Comparison of ENCODE assay signal across 8 cellular contexts in the genomic region with DNA sequence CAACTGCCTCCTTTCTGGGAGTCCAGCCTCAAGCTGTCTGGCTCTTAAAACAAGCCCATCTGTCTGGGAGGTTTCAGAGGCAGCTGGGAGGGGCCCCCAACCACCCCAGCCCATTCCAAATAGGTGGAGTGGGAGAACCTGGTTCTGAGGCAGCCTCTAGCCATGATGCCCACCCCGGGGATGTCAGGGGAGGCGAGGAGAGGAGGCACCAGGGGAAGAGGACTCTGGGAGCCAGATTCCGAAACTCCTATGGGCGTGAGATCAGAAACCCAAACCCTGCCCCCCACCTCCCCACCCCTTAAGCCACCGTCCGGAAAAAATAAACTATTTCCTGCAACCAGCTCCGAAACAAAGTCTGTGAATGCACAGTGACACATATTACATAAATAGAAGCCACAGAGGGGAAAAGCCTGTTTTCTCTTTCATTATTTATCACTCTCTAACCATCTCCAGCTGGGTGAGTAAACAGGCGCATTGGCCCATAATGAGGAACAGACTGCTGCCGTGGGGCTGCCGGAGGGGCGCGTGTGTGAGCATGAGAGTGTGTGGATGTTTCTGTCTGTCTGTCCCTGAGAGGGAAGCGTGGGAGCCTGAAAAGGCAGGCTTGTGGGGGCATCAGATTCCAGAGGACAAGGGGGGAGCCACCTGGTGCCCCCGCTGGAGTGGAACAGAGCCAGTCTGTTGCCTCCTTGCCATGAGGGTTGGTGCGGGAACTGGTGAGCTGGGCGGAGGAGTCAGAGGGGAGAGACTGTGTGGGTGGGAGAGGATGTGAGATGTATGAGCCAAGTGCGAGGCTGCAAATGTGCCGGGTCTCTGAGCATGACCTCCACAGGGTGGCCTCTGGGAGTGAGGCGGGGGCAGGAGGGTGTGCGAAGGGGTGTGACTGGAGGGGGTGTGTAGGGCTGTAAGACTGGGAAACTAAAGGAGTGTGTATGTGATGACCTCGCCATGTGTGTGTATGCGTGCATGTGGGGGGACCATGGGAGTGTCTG.
DNase-seq lines count a peak whose midpoint lies in the region; ATAC-seq and TF ChIP-seq lines count a peak whose summit lies in the region.

No MANE protein-coding gene starts in this region.

- H3K4me1 ChIP-seq in DOHH2 (ENCODE audit: control insufficient read depth, low read length), result peaks cover 20% of the 10 kb centered on the region

- peaks cover 14% of the 10 kb centered on the region for H3K27me3 ChIP-seq in DOHH2 (ENCODE audit: control insufficient read depth, low read length)

- peak; percentile 83 for ATAC-seq in GM19463 (IDR thresholded peaks at IDR 0.05; ENCODE audit: unreplicated experiment)
- ATAC-seq in HG03457 (IDR thresholded peaks at IDR 0.05; ENCODE audit: unreplicated experiment), result peak; percentile 65

- no peaks in the 10 kb centered on the region for H3K9me3 ChIP-seq in DOHH2 (ENCODE audit: control insufficient read depth, insufficient read depth, low read length)

- no peaks in the 10 kb centered on the region for H3K36me3 ChIP-seq in DOHH2 (ENCODE audit: control insufficient read depth, low read length)

- H4K20me1 ChIP-seq in DOHH2 (ENCODE audit: control insufficient read depth, insufficient read depth, low read depth, low read length), result no peaks in the 10 kb centered on the region

- H3K4me3 ChIP-seq in DOHH2 (ENCODE audit: low read length), result peak overlapping the region; percentile 52
- no peak overlapping the region for H3K4me3 ChIP-seq in choroid plexus epithelial cell (ENCODE audit: low read depth, low read length)

- H3K27ac ChIP-seq in DOHH2 (ENCODE audit: low read depth, low read length), result peak overlapping the region; percentile 25; the same call in 1 of the 2 replicates
- H3K27ac ChIP-seq in substantia nigra (ENCODE audit: low read depth, low read length, poor library complexity, severe bottlenecking), result no peak overlapping the region

- TF ChIP-seq CTCF in DOHH2 (IDR thresholded peaks at IDR 0.05; ENCODE audit: low read depth, low read length, poor library complexity, severe bottlenecking) (no peak), choroid plexus epithelial cell (conservative IDR thresholded peaks at IDR 0.05; ENCODE audit: low read depth, low read length) (no peak)

- no peaks in the 10 kb centered on the region for H3K79me2 ChIP-seq in DOHH2 (ENCODE audit: control insufficient read depth, low read length)

- DNase-seq in UCSD-AML1 (lab: John Stamatoyannopoulos, UW; ENCODE audit: unreplicated experiment) (peak; percentile 45), choroid plexus epithelial cell (ENCODE audit: low read depth) (peak; percentile 46), smooth muscle cell of the brain vasculature (ENCODE audit: low read depth, low spot score) (peak; percentile 15), substantia nigra (lab: John Stamatoyannopoulos, UW) (no peak), putamen (ENCODE audit: low spot score) (no peak)

- peak overlapping the region; percentile 67 for H3K4me2 ChIP-seq in DOHH2 (ENCODE audit: low read length)

- H3K9me2 ChIP-seq in DOHH2 (replicated peaks; ENCODE audit: control insufficient read depth, low read length), result no peaks in the 10 kb centered on the region

- no peaks in the 10 kb centered on the region for H3F3A ChIP-seq in DOHH2 (ENCODE audit: control insufficient read depth, insufficient read depth)

Comparison
In these comparisons a context has a peak if more than half of its experiments do, and no peak if none do; other contexts are left out.
1. DNase-seq: peak in UCSD-AML1 (single experiment), choroid plexus epithelial cell (single experiment) and smooth muscle cell of the brain vasculature (single experiment); none in substantia nigra (0 of 49) and putamen (single experiment).